23 cellular contexts compared by ENCODE assay signal in the genomic region with DNA sequence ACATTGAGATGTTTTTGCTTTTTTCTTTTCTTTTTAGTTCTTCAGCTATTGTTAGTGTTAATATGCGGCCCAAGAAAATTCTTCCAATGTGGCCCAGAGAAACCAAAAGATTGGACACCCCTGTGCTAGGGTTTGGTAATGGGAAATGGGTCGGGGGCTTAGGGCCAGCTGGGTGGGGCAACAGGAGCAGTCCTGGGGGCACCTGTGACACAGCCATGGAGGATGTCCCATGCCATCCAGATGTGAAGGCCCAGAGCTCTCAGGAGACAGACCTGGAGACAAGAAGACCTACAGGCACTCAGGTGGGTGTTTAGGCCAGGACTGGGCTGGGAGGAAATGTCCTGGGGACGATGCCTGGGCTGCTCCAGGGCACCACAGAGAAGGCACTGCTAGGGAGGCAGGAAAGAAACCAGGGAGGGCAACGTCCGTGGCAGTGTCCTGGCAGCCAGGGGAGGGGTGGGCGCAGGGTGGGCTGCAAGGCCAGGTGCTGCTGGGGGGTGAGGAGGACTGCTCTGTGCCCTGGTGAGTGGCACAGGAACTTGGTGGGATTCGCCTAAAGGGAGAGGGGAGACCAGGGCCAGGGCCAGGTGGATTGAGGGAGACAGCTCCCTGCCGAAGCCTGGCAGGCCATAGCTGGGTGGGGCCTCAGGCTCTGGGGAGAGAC. TPM values are rescaled to one million over a fixed set of nuclear protein-coding genes. Genes with fewer than 3 reads are reported as not detected.
DNase-seq lines count a peak whose midpoint lies in the region; ATAC-seq, FAIRE-seq and TF ChIP-seq lines count a peak whose summit lies in the region.
"Had no signal": no experiment of that assay in that cellular context is flagged by ENCODE, and none has a peak within 500 bp of the region (broad histone marks: within the 10 kb centered on the region; RNA-seq: fewer than 3 reads in every experiment).

No MANE protein-coding gene starts in this region.

- H3K27ac ChIP-seq in astrocyte (ENCODE audit: low read depth, low read length): no peak overlapping the region
- H3K27ac ChIP-seq: adrenal gland, SK-N-MC, suprapubic skin had no signal

- no peaks in the 10 kb centered on the region for H3K27me3 ChIP-seq in astrocyte (ENCODE audit: insufficient read depth, low read length)
- H3K27me3 ChIP-seq: adrenal gland, suprapubic skin had no signal

- no peaks in the 10 kb centered on the region for H3K36me3 ChIP-seq in astrocyte (ENCODE audit: insufficient read depth, low read length)
- H3K36me3 ChIP-seq: adrenal gland had no signal

- no peak overlapping the region for H3K4me2 ChIP-seq in astrocyte (ENCODE audit: low read length)

- H3K4me1 ChIP-seq in astrocyte (ENCODE audit: insufficient read depth, low read length): peaks cover 24% of the 10 kb centered on the region
- H3K4me1 ChIP-seq: adrenal gland, suprapubic skin had no signal

- H3K4me3 ChIP-seq in astrocyte (ENCODE audit: insufficient read depth, low read depth, low read length): no peak overlapping the region
- H3K4me3 ChIP-seq: adrenal gland, SK-N-MC, suprapubic skin had no signal

- H3K4me3 Mint-ChIP-seq in activated naive CD8-positive, alpha-beta T cell treated with anti-CD3 and anti-CD28 coated beads, Interleukin-2, amount 10 ng/mL, durations not matched to agents 7 days and 5 days: peak overlapping the region; percentile 35
- no peak overlapping the region for H3K4me3 Mint-ChIP-seq in activated naive CD8-positive, alpha-beta T cell treated with anti-CD3 and anti-CD28 coated beads, Interleukin-2, amount 50 U/mL, for 24 hours
- H3K4me3 Mint-ChIP-seq in astrocyte (ENCODE audit: unreplicated experiment) (no peak overlapping the region), nephron progenitor cell (no peak overlapping the region)
- H3K4me3 Mint-ChIP-seq: HFFc6 had no signal

- no peak overlapping the region for H3K9ac ChIP-seq in astrocyte (ENCODE audit: low read length)

- DNase-seq in activated naive CD8-positive, alpha-beta T cell treated with anti-CD3 and anti-CD28 coated beads, Interleukin-2, amount 10 ng/mL, durations not matched to agents 7 days and 5 days: no peak
- no peak for DNase-seq in activated naive CD8-positive, alpha-beta T cell treated with anti-CD3 and anti-CD28 coated beads, Interleukin-2, amount 50 U/mL, for 24 hours
- no peak for DNase-seq in astrocyte (ENCODE audit: low read depth)
- no peak for DNase-seq in nephron progenitor cell
- no peak for DNase-seq in effector CD8-positive, alpha-beta T cell (lab: John Stamatoyannopoulos, UW)
- no peak for DNase-seq in NCI-H2081 (lab: John Stamatoyannopoulos, UW)
- no peak for DNase-seq in HuH-7.5 (ENCODE audit: low spot score)
- DNase-seq in NCI-H1694 treated with DMSO at 0.1 percent for 48 hours (lab: John Stamatoyannopoulos, UW): no peak
- DNase-seq: activated CD4-positive, alpha-beta T cell treated with anti-CD3 and anti-CD28 coated beads for 1 hour; activated CD8-positive, alpha-beta memory T cell treated with anti-CD3 and anti-CD28 coated beads, Interleukin-2, amount 50 U/mL, for 48 hours; DMS79 treated with DMSO at 0.1 percent for 48 hours; HFFc6; Kasumi-1; kidney glomerular epithelial cell; NCI-H1048; NCI-H510A; stimulated activated CD4-positive, alpha-beta T cell treated with anti-CD3 and anti-CD28 coated beads, Interleukin-12 subunit alpha, Interleukin-12 subunit beta, amount 100 ng/mL, for 4 hours; stimulated activated CD8-positive, alpha-beta memory T cell treated with anti-CD3 and anti-CD28 coated beads, Interleukin-4, amount 100 ng/mL, for 48 hours had no signal

- H3K9me3 ChIP-seq in astrocyte (ENCODE audit: insufficient read depth, low read depth, low read length): no peaks in the 10 kb centered on the region
- H3K9me3 ChIP-seq: adrenal gland, suprapubic skin had no signal

- peaks cover 18% of the 10 kb centered on the region for H4K20me1 ChIP-seq in astrocyte (ENCODE audit: insufficient read depth, low read length)

- peaks cover 4% of the 10 kb centered on the region for H3K4me1 Mint-ChIP-seq in activated naive CD8-positive, alpha-beta T cell treated with anti-CD3 and anti-CD28 coated beads, Interleukin-2, amount 10 ng/mL, durations not matched to agents 7 days and 5 days
- H3K4me1 Mint-ChIP-seq in activated naive CD8-positive, alpha-beta T cell treated with anti-CD3 and anti-CD28 coated beads, Interleukin-2, amount 50 U/mL, for 24 hours: peaks cover 1% of the 10 kb centered on the region
- H3K4me1 Mint-ChIP-seq in astrocyte (ENCODE audit: low read depth, unreplicated experiment) (peaks cover 19% of the 10 kb centered on the region), nephron progenitor cell (peaks cover 25% of the 10 kb centered on the region)

- ATAC-seq in activated naive CD8-positive, alpha-beta T cell treated with anti-CD3 and anti-CD28 coated beads, Interleukin-2, amount 10 ng/mL, durations not matched to agents 7 days and 5 days (ENCODE audit: low read depth): no peak
- ATAC-seq in activated naive CD8-positive, alpha-beta T cell treated with anti-CD3 and anti-CD28 coated beads, Interleukin-2, amount 50 U/mL, for 24 hours: no peak

- FAIRE-seq in astrocyte (lab: Jason Lieb, UNC): no peak
- FAIRE-seq: frontal cortex, RCC 7860 had no signal

- H3K9me3 Mint-ChIP-seq in activated naive CD8-positive, alpha-beta T cell treated with anti-CD3 and anti-CD28 coated beads, Interleukin-2, amount 10 ng/mL, durations not matched to agents 7 days and 5 days: no peaks in the 10 kb centered on the region
- no peaks in the 10 kb centered on the region for H3K9me3 Mint-ChIP-seq in activated naive CD8-positive, alpha-beta T cell treated with anti-CD3 and anti-CD28 coated beads, Interleukin-2, amount 50 U/mL, for 24 hours
- H3K9me3 Mint-ChIP-seq in astrocyte (ENCODE audit: unreplicated experiment) (no peaks in the 10 kb centered on the region), nephron progenitor cell (no peaks in the 10 kb centered on the region)
- H3K9me3 Mint-ChIP-seq: HFFc6 had no signal

- H2AFZ ChIP-seq in astrocyte (ENCODE audit: low read depth, low read length): no peak overlapping the region

- H3K79me2 ChIP-seq in astrocyte (ENCODE audit: insufficient read depth, low read length): no peaks in the 10 kb centered on the region

- POLR2A ChIA-PET in activated naive CD8-positive, alpha-beta T cell treated with anti-CD3 and anti-CD28 coated beads, Interleukin-2, amount 10 ng/mL, durations not matched to agents 7 days and 5 days (lab: Charles Lee): interaction anchor here (1.2 kb wide), 1 partner anchor 13 kb away, joined by 3 read pairs; no protein-coding TSS in a partner anchor

- TF ChIP-seq CTCF in astrocyte (IDR thresholded peaks at IDR 0.05; ENCODE audit: insufficient read depth, low read depth, low read length) (no peak), nephron progenitor cell (IDR thresholded peaks at IDR 0.05) (no peak)

- H3K27me3 Mint-ChIP-seq in activated naive CD8-positive, alpha-beta T cell treated with anti-CD3 and anti-CD28 coated beads, Interleukin-2, amount 10 ng/mL, durations not matched to agents 7 days and 5 days: no peaks in the 10 kb centered on the region
- no peaks in the 10 kb centered on the region for H3K27me3 Mint-ChIP-seq in activated naive CD8-positive, alpha-beta T cell treated with anti-CD3 and anti-CD28 coated beads, Interleukin-2, amount 50 U/mL, for 24 hours
- H3K27me3 Mint-ChIP-seq in astrocyte (ENCODE audit: low read depth, unreplicated experiment): no peaks in the 10 kb centered on the region
- H3K27me3 Mint-ChIP-seq in nephron progenitor cell (ENCODE audit: low read depth, poor library complexity): peaks cover 3% of the 10 kb centered on the region

- no peak overlapping the region for H3K27ac Mint-ChIP-seq in activated naive CD8-positive, alpha-beta T cell treated with anti-CD3 and anti-CD28 coated beads, Interleukin-2, amount 10 ng/mL, durations not matched to agents 7 days and 5 days
- no peak overlapping the region for H3K27ac Mint-ChIP-seq in activated naive CD8-positive, alpha-beta T cell treated with anti-CD3 and anti-CD28 coated beads, Interleukin-2, amount 50 U/mL, for 24 hours
- H3K27ac Mint-ChIP-seq in astrocyte (ENCODE audit: unreplicated experiment) (peak overlapping the region; percentile 58), nephron progenitor cell (peak overlapping the region; percentile 42)
- H3K27ac Mint-ChIP-seq: HFFc6 had no signal

- peaks cover 12% of the 10 kb centered on the region for H3K36me3 Mint-ChIP-seq in activated naive CD8-positive, alpha-beta T cell treated with anti-CD3 and anti-CD28 coated beads, Interleukin-2, amount 10 ng/mL, durations not matched to agents 7 days and 5 days
- peaks cover 15% of the 10 kb centered on the region for H3K36me3 Mint-ChIP-seq in activated naive CD8-positive, alpha-beta T cell treated with anti-CD3 and anti-CD28 coated beads, Interleukin-2, amount 50 U/mL, for 24 hours (ENCODE audit: low read depth)
- no peaks in the 10 kb centered on the region for H3K36me3 Mint-ChIP-seq in astrocyte (ENCODE audit: low read depth, unreplicated experiment)
- peaks cover 5% of the 10 kb centered on the region for H3K36me3 Mint-ChIP-seq in nephron progenitor cell (ENCODE audit: low read depth)

RNA-seq across cellular contexts. Expression of a gene that starts 21.4 kb away (rescaled TPM):
- total RNA-seq in activated naive CD8-positive, alpha-beta T cell treated with anti-CD3 and anti-CD28 coated beads, Interleukin-2, amount 10 ng/mL, durations not matched to agents 7 days and 5 days: 10 to 100 TPM; 26.2 to 28.4 TPM
- total RNA-seq in astrocyte: 3.6 and 5.2 TPM in 2 replicates

Comparison
In these comparisons a context has a peak if more than half of its experiments do, and no peak if none do; other contexts are left out.
1. H3K27ac Mint-ChIP-seq: peak in astrocyte (single experiment) and nephron progenitor cell (single experiment); none in activated naive CD8-positive, alpha-beta T cell treated with anti-CD3 and anti-CD28 coated beads, Interleukin-2, amount 10 ng/mL, durations not matched to agents 7 days and 5 days (single experiment) and activated naive CD8-positive, alpha-beta T cell treated with anti-CD3 and anti-CD28 coated beads, Interleukin-2, amount 50 U/mL, for 24 hours (single experiment).